ENCODE assay signal across 1 cellular context in the genomic region with DNA sequence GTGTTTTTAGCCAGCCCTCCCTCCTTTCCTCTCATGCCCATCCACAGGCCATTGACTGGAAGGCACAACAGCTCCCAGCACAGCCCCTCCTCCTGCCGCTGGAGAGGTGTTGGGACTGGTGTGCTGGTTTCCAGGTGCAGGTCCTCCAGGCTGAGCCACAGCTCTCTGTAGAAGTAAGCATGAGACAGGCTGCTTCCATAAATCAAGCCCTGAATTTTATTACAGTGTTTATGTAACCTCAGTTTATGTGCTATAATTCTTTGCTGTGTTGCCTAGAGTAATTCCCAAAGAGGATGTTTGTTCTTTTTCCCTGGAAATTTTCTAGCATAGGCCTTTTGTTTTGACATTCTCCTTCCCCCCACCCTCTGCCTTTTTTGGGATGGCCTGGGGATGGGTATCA.
TF ChIP-seq lines count a peak whose summit lies in the region.

No MANE protein-coding gene starts in this region.

TF ChIP-seq in HepG2, 621 proteins besides CTCF, POLR2A, EP300 and RAD21 (continued from another document):
- TF ChIP-seq, protein P1, sequence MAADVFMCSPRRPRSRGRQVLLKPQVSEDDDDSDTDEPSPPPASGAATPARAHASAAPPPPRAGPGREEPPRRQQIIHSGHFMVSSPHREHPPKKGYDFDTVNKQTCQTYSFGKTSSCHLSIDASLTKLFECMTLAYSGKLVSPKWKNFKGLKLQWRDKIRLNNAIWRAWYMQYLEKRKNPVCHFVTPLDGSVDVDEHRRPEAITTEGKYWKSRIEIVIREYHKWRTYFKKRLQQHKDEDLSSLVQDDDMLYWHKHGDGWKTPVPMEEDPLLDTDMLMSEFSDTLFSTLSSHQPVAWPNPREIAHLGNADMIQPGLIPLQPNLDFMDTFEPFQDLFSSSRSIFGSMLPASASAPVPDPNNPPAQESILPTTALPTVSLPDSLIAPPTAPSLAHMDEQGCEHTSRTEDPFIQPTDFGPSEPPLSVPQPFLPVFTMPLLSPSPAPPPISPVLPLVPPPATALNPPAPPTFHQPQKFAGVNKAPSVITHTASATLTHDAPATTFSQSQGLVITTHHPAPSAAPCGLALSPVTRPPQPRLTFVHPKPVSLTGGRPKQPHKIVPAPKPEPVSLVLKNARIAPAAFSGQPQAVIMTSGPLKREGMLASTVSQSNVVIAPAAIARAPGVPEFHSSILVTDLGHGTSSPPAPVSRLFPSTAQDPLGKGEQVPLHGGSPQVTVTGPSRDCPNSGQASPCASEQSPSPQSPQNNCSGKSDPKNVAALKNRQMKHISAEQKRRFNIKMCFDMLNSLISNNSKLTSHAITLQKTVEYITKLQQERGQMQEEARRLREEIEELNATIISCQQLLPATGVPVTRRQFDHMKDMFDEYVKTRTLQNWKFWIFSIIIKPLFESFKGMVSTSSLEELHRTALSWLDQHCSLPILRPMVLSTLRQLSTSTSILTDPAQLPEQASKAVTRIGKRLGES (CRISPR knock-in tag; IDR thresholded peaks at IDR 0.05; ENCODE audit: borderline replicate concordance): no peak
- TF ChIP-seq CBX1 (IDR thresholded peaks at IDR 0.05; ENCODE audit: low read depth) (no peak), KMT2B (CRISPR knock-in tag; IDR thresholded peaks at IDR 0.05) (no peak), IKZF4 (CRISPR knock-in tag; IDR thresholded peaks at IDR 0.05; ENCODE audit: borderline replicate concordance, low read depth, not compliant biosample characterization) (no peak), ZNF749 (CRISPR knock-in tag; IDR thresholded peaks at IDR 0.05; ENCODE audit: borderline replicate concordance) (no peak), ZBTB7A (CRISPR knock-in tag; IDR thresholded peaks at IDR 0.05) (no peak), KMT2A (CRISPR knock-in tag; IDR thresholded peaks at IDR 0.05) (no peak), BHLHE40 (IDR thresholded peaks at IDR 0.05; ENCODE audit: low read length) (no peak), ARNT2 (CRISPR knock-in tag; IDR thresholded peaks at IDR 0.05; ENCODE audit: low read depth) (no peak), FOSL1 (CRISPR knock-in tag; IDR thresholded peaks at IDR 0.05; ENCODE audit: borderline replicate concordance) (no peak), TBX2 (CRISPR knock-in tag; IDR thresholded peaks at IDR 0.05; ENCODE audit: borderline replicate concordance) (no peak), ZNF678 (CRISPR knock-in tag; IDR thresholded peaks at IDR 0.05) (no peak)
- TF ChIP-seq, protein P2, sequence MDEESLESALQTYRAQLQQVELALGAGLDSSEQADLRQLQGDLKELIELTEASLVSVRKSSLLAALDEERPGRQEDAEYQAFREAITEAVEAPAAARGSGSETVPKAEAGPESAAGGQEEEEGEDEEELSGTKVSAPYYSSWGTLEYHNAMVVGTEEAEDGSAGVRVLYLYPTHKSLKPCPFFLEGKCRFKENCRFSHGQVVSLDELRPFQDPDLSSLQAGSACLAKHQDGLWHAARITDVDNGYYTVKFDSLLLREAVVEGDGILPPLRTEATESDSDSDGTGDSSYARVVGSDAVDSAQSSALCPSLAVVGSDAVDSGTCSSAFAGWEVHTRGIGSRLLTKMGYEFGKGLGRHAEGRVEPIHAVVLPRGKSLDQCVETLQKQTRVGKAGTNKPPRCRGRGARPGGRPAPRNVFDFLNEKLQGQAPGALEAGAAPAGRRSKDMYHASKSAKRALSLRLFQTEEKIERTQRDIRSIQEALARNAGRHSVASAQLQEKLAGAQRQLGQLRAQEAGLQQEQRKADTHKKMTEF (CRISPR knock-in tag; IDR thresholded peaks at IDR 0.05): no peak
- TF ChIP-seq, protein P3, sequence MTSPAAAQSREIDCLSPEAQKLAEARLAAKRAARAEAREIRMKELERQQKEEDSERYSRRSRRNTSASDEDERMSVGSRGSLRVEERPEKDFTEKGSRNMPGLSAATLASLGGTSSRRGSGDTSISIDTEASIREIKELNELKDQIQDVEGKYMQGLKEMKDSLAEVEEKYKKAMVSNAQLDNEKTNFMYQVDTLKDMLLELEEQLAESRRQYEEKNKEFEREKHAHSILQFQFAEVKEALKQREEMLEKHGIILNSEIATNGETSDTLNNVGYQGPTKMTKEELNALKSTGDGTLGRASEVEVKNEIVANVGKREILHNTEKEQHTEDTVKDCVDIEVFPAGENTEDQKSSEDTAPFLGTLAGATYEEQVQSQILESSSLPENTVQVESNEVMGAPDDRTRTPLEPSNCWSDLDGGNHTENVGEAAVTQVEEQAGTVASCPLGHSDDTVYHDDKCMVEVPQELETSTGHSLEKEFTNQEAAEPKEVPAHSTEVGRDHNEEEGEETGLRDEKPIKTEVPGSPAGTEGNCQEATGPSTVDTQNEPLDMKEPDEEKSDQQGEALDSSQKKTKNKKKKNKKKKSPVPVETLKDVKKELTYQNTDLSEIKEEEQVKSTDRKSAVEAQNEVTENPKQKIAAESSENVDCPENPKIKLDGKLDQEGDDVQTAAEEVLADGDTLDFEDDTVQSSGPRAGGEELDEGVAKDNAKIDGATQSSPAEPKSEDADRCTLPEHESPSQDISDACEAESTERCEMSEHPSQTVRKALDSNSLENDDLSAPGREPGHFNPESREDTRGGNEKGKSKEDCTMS (CRISPR knock-in tag; conservative IDR thresholded peaks at IDR 0.05): no peak
- TF ChIP-seq, protein P4, sequence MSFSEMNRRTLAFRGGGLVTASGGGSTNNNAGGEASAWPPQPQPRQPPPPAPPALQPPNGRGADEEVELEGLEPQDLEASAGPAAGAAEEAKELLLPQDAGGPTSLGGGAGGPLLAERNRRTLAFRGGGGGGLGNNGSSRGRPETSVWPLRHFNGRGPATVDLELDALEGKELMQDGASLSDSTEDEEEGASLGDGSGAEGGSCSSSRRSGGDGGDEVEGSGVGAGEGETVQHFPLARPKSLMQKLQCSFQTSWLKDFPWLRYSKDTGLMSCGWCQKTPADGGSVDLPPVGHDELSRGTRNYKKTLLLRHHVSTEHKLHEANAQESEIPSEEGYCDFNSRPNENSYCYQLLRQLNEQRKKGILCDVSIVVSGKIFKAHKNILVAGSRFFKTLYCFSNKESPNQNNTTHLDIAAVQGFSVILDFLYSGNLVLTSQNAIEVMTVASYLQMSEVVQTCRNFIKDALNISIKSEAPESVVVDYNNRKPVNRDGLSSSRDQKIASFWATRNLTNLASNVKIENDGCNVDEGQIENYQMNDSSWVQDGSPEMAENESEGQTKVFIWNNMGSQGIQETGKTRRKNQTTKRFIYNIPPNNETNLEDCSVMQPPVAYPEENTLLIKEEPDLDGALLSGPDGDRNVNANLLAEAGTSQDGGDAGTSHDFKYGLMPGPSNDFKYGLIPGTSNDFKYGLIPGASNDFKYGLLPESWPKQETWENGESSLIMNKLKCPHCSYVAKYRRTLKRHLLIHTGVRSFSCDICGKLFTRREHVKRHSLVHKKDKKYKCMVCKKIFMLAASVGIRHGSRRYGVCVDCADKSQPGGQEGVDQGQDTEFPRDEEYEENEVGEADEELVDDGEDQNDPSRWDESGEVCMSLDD (CRISPR knock-in tag; IDR thresholded peaks at IDR 0.05; ENCODE audit: borderline replicate concordance): no peak
